1 cellular context compared by ENCODE assay signal in the genomic region with DNA sequence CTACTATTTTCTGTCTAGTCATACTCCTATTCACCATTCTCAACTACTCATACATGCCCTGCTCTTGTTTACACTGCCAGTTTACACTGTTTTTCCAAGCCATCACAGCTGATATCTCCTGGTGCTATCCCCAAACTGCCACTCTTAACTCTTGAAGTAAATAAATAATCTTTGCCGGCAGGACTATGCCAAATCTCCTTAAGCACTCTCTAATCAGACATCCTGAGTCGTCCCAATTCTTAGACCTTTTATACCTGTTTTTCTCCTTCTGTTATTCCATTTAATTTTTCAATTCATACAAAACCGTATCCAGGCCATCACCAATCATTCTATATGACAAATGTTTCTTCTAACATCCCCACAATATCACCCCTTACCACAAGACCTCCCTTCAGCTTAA. TPM values are rescaled to one million over a fixed set of nuclear protein-coding genes. Genes with fewer than 3 reads are reported as not detected.
"Had no signal": no experiment of that assay in that cellular context is flagged by ENCODE, and none has a peak within 500 bp of the region (broad histone marks: within the 10 kb centered on the region; RNA-seq: fewer than 3 reads in every experiment).

No MANE protein-coding gene starts in this region.

RNA-seq across cellular contexts. Expression of gene VASH2, which starts 36.7 kb away (rescaled TPM):
- total RNA-seq: natural killer cell had no signal
